In genomic region chr11:35340715-35341114, GRCh38 we compare ENCODE assay signal across 29 cellular contexts.
"Had no signal": no experiment of that assay in that cellular context is flagged by ENCODE, and none has a peak within 500 bp of the region (broad histone marks: within the 10 kb centered on the region; RNA-seq: fewer than 3 reads in every experiment).

No MANE protein-coding gene starts in this region.

- H3K27me3 ChIP-seq: breast epithelium, colonic mucosa, dorsolateral prefrontal cortex, thyroid gland, upper lobe of left lung, vagina had no signal

- H3K4me2 ChIP-seq: smooth muscle cell had no signal

- FAIRE-seq: frontal cortex, keratinocyte, TTC549 had no signal

- H3K4me3 ChIP-seq: breast epithelium, colonic mucosa, dorsolateral prefrontal cortex, lung, mucosa of descending colon, smooth muscle cell, thyroid gland, upper lobe of left lung, vagina had no signal

- H3K27ac ChIP-seq: breast epithelium, colonic mucosa, thyroid gland, upper lobe of left lung, vagina, VCaP had no signal

- H3K4me1 ChIP-seq: breast epithelium, colonic mucosa, thyroid gland, vagina had no signal

- H3K9me3 ChIP-seq: breast epithelium, colonic mucosa, mucosa of descending colon, thyroid gland, upper lobe of left lung, vagina had no signal

- DNase-seq: activated CD4-positive, alpha-beta memory T cell treated with anti-CD3 and anti-CD28 coated beads, Interleukin-2, amount 10 ng/mL, durations not matched to agents 7 days and 5 days; activated CD4-positive, alpha-beta T cell treated with anti-CD3 and anti-CD28 coated beads, Interleukin-2, amount 10 ng/mL, durations not matched to agents 24 days and 14 days; activated CD8-positive, alpha-beta memory T cell treated with anti-CD3 and anti-CD28 coated beads, Interleukin-2, amount 50 U/mL, for 48 hours; activated gamma-delta T cell treated with Interleukin-2 at 50 U/mL for 16 hours; activated naive CD4-positive, alpha-beta T cell treated with anti-CD3 and anti-CD28 coated beads, Interleukin-2, amount 50 U/mL, for 16 hours; activated T-cell treated with anti-CD3 and anti-CD28 coated beads, Interleukin-2, amount 50 U/mL, for 24 hours; amniotic stem cell; colonic mucosa; dorsolateral prefrontal cortex; effector memory CD4-positive, alpha-beta T cell; hippocampal formation; left colon; mucosa of descending colon; stimulated activated CD4-positive, alpha-beta T cell treated with anti-CD3 and anti-CD28 coated beads, Interleukin-1b, Interleukin-23, amount 100 ng/mL, for 48 hours; stimulated activated CD4-positive, alpha-beta T cell treated with anti-CD3 and anti-CD28 coated beads, Interleukin-4, amount 100 ng/mL, for 4 hours; stimulated activated CD8-positive, alpha-beta memory T cell treated with anti-CD3 and anti-CD28 coated beads, Interleukin-4, amount 100 ng/mL, for 48 hours; stimulated activated naive CD8-positive, alpha-beta T cell treated with anti-CD3 and anti-CD28 coated beads, Interleukin-15, amount 100 ng/mL, for 72 hours; SW 1271; T-helper 9 cell; thyroid gland; upper lobe of left lung had no signal

- H3K36me3 ChIP-seq: breast epithelium, colonic mucosa, thyroid gland, upper lobe of left lung, vagina had no signal
